In genomic region chr4:83212041-83212851, GRCh38 we compare ENCODE assay signal across 10 cellular contexts.
DNase-seq lines count a peak whose midpoint lies in the region; ATAC-seq, FAIRE-seq and TF ChIP-seq lines count a peak whose summit lies in the region.
"Had no signal": no experiment of that assay in that cellular context is flagged by ENCODE, and none has a peak within 500 bp of the region (broad histone marks: within the 10 kb centered on the region; RNA-seq: fewer than 3 reads in every experiment).

No MANE protein-coding gene starts in this region.

- FAIRE-seq in H54 (lab: Jason Lieb, UNC) = no peak
- FAIRE-seq: G401.6 had no signal

- no peaks in the 10 kb centered on the region for H3K9me3 ChIP-seq in CD8-positive, alpha-beta T cell (ENCODE audit: low read length)
- H3K9me3 ChIP-seq in tibial artery (no peaks in the 10 kb centered on the region), ovary (no peaks in the 10 kb centered on the region)

- peak; percentile 31 to 85 (median 58) for DNase-seq in CD8-positive, alpha-beta T cell
- peak; percentile 74 for DNase-seq in activated CD4-positive, alpha-beta memory T cell treated with anti-CD3 and anti-CD28 coated beads, Interleukin-2, amount 10 ng/mL, durations not matched to agents 7 days and 5 days
- DNase-seq in myocyte (ENCODE audit: low read depth) = peak; percentile 78
- no peak for DNase-seq in tibial artery
- DNase-seq in H54 (ENCODE audit: insufficient read length, low spot score) = no peak
- DNase-seq in ovary = no peak
- DNase-seq: right cardiac atrium had no signal

- H3K27ac ChIP-seq in CD8-positive, alpha-beta T cell (ENCODE audit: low read depth, low read length) = peak overlapping the region; percentile 58
- H3K27ac ChIP-seq in tibial artery (no peak overlapping the region), ovary (no peak overlapping the region)

- POLR2A ChIA-PET in CD8-positive, alpha-beta T cell (lab: Charles Lee) = interaction anchor here (0.6 to 1.7 kb wide), 16 partner anchors 9 to 190 kb away, joined by 3 to 19 read pairs (median 3); partner anchors contain the start of genes COPS4, COQ2 and PLAC8
- POLR2A ChIA-PET in activated CD4-positive, alpha-beta memory T cell treated with anti-CD3 and anti-CD28 coated beads, Interleukin-2, amount 10 ng/mL, durations not matched to agents 7 days and 5 days (lab: Charles Lee) = interaction anchor here (0.6 to 4.8 kb wide), 9 partner anchors 10 to 138 kb away, joined by 3 to 64 read pairs (median 5); partner anchors contain the start of gene PLAC8

- H3K27ac Mint-ChIP-seq in CD8-positive, alpha-beta T cell = peak overlapping the region; percentile 95
- H3K27ac Mint-ChIP-seq in activated CD4-positive, alpha-beta memory T cell treated with anti-CD3 and anti-CD28 coated beads, Interleukin-2, amount 10 ng/mL, durations not matched to agents 7 days and 5 days = peak overlapping the region; percentile 89

- CTCF ChIA-PET in CD8-positive, alpha-beta T cell (lab: Charles Lee) = interaction anchor here (0.9 to 4.4 kb wide), 7 partner anchors 41 to 201 kb away, joined by 3 to 31 read pairs (median 5); no protein-coding TSS in a partner anchor
- CTCF ChIA-PET in activated CD4-positive, alpha-beta memory T cell treated with anti-CD3 and anti-CD28 coated beads, Interleukin-2, amount 10 ng/mL, durations not matched to agents 7 days and 5 days (lab: Charles Lee) = interaction anchor here (0.6 to 2.1 kb wide), 8 partner anchors 13 to 137 kb away, joined by 3 to 8 read pairs (median 4); partner anchors contain the start of gene PLAC8

- no peaks in the 10 kb centered on the region for H3K27me3 ChIP-seq in CD8-positive, alpha-beta T cell (ENCODE audit: insufficient read depth, low read length)
- H3K27me3 ChIP-seq in tibial artery (no peaks in the 10 kb centered on the region), ovary (no peaks in the 10 kb centered on the region)

- no peaks in the 10 kb centered on the region for H3K36me3 ChIP-seq in CD8-positive, alpha-beta T cell (ENCODE audit: insufficient read depth, low read length)
- H3K36me3 ChIP-seq in tibial artery (no peaks in the 10 kb centered on the region), ovary (no peaks in the 10 kb centered on the region)

- no peaks in the 10 kb centered on the region for H3K27me3 Mint-ChIP-seq in CD8-positive, alpha-beta T cell (ENCODE audit: low read depth)
- H3K27me3 Mint-ChIP-seq in activated CD4-positive, alpha-beta memory T cell treated with anti-CD3 and anti-CD28 coated beads, Interleukin-2, amount 10 ng/mL, durations not matched to agents 7 days and 5 days = peaks cover 41% of the 10 kb centered on the region

- H3K36me3 Mint-ChIP-seq in CD8-positive, alpha-beta T cell = no peaks in the 10 kb centered on the region
- peaks cover 36% of the 10 kb centered on the region for H3K36me3 Mint-ChIP-seq in activated CD4-positive, alpha-beta memory T cell treated with anti-CD3 and anti-CD28 coated beads, Interleukin-2, amount 10 ng/mL, durations not matched to agents 7 days and 5 days (ENCODE audit: low read depth)

- peak overlapping the region; percentile 1 for H3K4me3 ChIP-seq in CD8-positive, alpha-beta T cell (ENCODE audit: low read depth, low read length)
- H3K4me3 ChIP-seq in tibial artery = no peak overlapping the region
- H3K4me3 ChIP-seq in ovary = no peak overlapping the region

- TF ChIP-seq EP300 in ovary (IDR thresholded peaks at IDR 0.05) = no peak

- TF ChIP-seq POLR2A in H54 (IDR thresholded peaks at IDR 0.05; ENCODE audit: low read depth, low read length) = no peak
- TF ChIP-seq POLR2A in ovary (IDR thresholded peaks at IDR 0.05) = no peak

- TF ChIP-seq CTCF in CD8-positive, alpha-beta T cell (IDR thresholded peaks at IDR 0.05) = no peak
- no peak for TF ChIP-seq CTCF in tibial artery (IDR thresholded peaks at IDR 0.05)
- no peak for TF ChIP-seq CTCF in ovary (IDR thresholded peaks at IDR 0.05)

- 52 to 58% (median 57%) methylated on average over 9 of the region's 9 CpGs for WGBS in ovary, 3 donors

- H3K9me3 Mint-ChIP-seq in CD8-positive, alpha-beta T cell = no peaks in the 10 kb centered on the region
- H3K9me3 Mint-ChIP-seq in activated CD4-positive, alpha-beta memory T cell treated with anti-CD3 and anti-CD28 coated beads, Interleukin-2, amount 10 ng/mL, durations not matched to agents 7 days and 5 days = peaks cover 17% of the 10 kb centered on the region

- peak overlapping the region; percentile 67 for H3K4me3 Mint-ChIP-seq in CD8-positive, alpha-beta T cell
- peak overlapping the region; percentile 40 for H3K4me3 Mint-ChIP-seq in activated CD4-positive, alpha-beta memory T cell treated with anti-CD3 and anti-CD28 coated beads, Interleukin-2, amount 10 ng/mL, durations not matched to agents 7 days and 5 days

- peaks cover 78% of the 10 kb centered on the region for H3K4me1 Mint-ChIP-seq in CD8-positive, alpha-beta T cell (ENCODE audit: low read depth)
- H3K4me1 Mint-ChIP-seq in activated CD4-positive, alpha-beta memory T cell treated with anti-CD3 and anti-CD28 coated beads, Interleukin-2, amount 10 ng/mL, durations not matched to agents 7 days and 5 days = peaks cover 66% of the 10 kb centered on the region

- peak; percentile 86 for ATAC-seq in CD8-positive, alpha-beta T cell
- ATAC-seq in GM19463 (IDR thresholded peaks at IDR 0.05; ENCODE audit: unreplicated experiment) (peak; percentile 81), HG03521 (IDR thresholded peaks at IDR 0.05; ENCODE audit: unreplicated experiment) (peak; percentile 83)

- H3K4me1 ChIP-seq in CD8-positive, alpha-beta T cell (ENCODE audit: insufficient read depth, low read length) = peaks cover 73% of the 10 kb centered on the region
- H3K4me1 ChIP-seq in tibial artery (peaks cover 0 to 7% (median 0%) of the 10 kb centered on the region in 4 donors), ovary (ENCODE audit: insufficient read depth) (no peaks in the 10 kb centered on the region)

- intact Hi-C loops in CD8-positive, alpha-beta T cell (cut with DNase I, micrococcal nuclease) = loop anchor here (1.0 to 10.0 kb wide), 4 partner anchors 41 to 243 kb away; partner anchors contain the start of genes HELQ (in 1 of the 2), MRPS18C (in 1 of the 2) and PLAC8 (in 1 of the 2)
- intact Hi-C loops in tibial artery (cut with DNase I; ENCODE audit: low total_unique reads) (no loop called here), ovary (cut with DNase I) (no loop called here)

Comparison
In these comparisons a context has a peak if more than half of its experiments do, and no peak if none do; other contexts are left out.
1. DNase-seq: peak in CD8-positive, alpha-beta T cell (7 of 7), activated CD4-positive, alpha-beta memory T cell treated with anti-CD3 and anti-CD28 coated beads, Interleukin-2, amount 10 ng/mL, durations not matched to agents 7 days and 5 days (single experiment) and myocyte (single experiment); none in tibial artery (0 of 2), H54 (single experiment) and ovary (0 of 5).
2. intact Hi-C loops: an anchor here in CD8-positive, alpha-beta T cell (1.0 to 10.0 kb wide); none called in tibial artery and ovary.
3. Peak in every context shown above with its lines, with median percentiles within 50 percentile points of each other: ATAC-seq.